Comparison of ENCODE assay signal across 8 cellular contexts in the genomic region with DNA sequence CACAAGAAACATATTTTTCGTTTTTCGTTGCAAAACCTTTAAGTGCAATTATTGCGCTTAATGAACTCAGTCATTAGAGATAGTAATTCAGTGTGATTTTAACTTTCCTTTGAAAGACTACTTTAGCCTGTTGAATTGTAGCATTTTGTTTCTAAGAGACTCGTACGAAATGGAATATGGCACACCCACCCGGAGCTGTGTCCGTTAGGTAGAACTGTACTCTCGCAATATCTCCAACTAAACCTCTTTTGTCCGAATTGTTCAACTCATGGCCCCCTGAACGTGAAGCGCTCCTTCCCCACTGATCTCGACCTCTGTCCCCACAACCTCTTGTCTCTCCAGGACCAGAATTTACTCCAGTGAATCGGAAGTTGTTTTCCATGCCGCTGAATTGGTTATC. TPM values are rescaled to one million over a fixed set of nuclear protein-coding genes. Genes with fewer than 3 reads are reported as not detected.
A peak's percentile ranks its signal among the peaks of the same experiment; 100 is the strongest.
DNase-seq lines count a peak whose midpoint lies in the region; ATAC-seq, FAIRE-seq and TF ChIP-seq lines count a peak whose summit lies in the region.

No MANE protein-coding gene starts in this region.

- peak overlapping the region; percentile 83 for H3K4me3 ChIP-seq in trophoblast cell (ENCODE audit: low read depth, low read length)

- H4K8ac ChIP-seq in trophoblast cell (ENCODE audit: low read depth, low read length): peak overlapping the region; percentile 92

- peak overlapping the region; percentile 90 for H4K91ac ChIP-seq in trophoblast cell (ENCODE audit: low read depth, low read length)

- no peak for TF ChIP-seq POLR2A in GM12891 (IDR thresholded peaks at IDR 0.05; ENCODE audit: low read depth, low read length)

- H3K14ac ChIP-seq in trophoblast cell (ENCODE audit: low read length): peak overlapping the region; percentile 97

- H3K27ac ChIP-seq in trophoblast cell (ENCODE audit: low read depth, low read length): peak overlapping the region; percentile 97

- no peak for ATAC-seq in activated naive CD8-positive, alpha-beta T cell treated with anti-CD3 and anti-CD28 coated beads, Interleukin-2, amount 10 ng/mL, durations not matched to agents 7 days and 5 days (ENCODE audit: low read depth)
- ATAC-seq in left cardiac atrium (peak; percentile 4 to 13), HG02973 (IDR thresholded peaks at IDR 0.05; ENCODE audit: unreplicated experiment) (no peak)

- POLR2A ChIA-PET in activated naive CD8-positive, alpha-beta T cell treated with anti-CD3 and anti-CD28 coated beads, Interleukin-2, amount 10 ng/mL, durations not matched to agents 7 days and 5 days (lab: Charles Lee): interaction anchor here (1.0 to 4.4 kb wide), 6 partner anchors 59 to 608 kb away, joined by 4 to 28 read pairs (median 8); a partner anchor contains a TSS

- peak; percentile 36 for DNase-seq in activated naive CD4-positive, alpha-beta T cell treated with anti-CD3 and anti-CD28 coated beads, Interleukin-2, amount 10 ng/mL, durations not matched to agents 7 days and 5 days
- no peak for DNase-seq in activated naive CD4-positive, alpha-beta T cell (lab: John Stamatoyannopoulos, UW)
- peak; percentile 26 for DNase-seq in NCI-H345 treated with DMSO at 0.1 percent for 48 hours (lab: John Stamatoyannopoulos, UW; ENCODE audit: unreplicated experiment)
- peak; percentile 35 for DNase-seq in activated naive CD8-positive, alpha-beta T cell treated with anti-CD3 and anti-CD28 coated beads, Interleukin-2, amount 10 ng/mL, durations not matched to agents 7 days and 5 days
- DNase-seq in left cardiac atrium: peak; percentile 24
- no peak for DNase-seq in trophoblast cell
- no peak for DNase-seq in GM12891 (ENCODE audit: insufficient read length, low spot score)

- H3K4me1 Mint-ChIP-seq in activated naive CD4-positive, alpha-beta T cell treated with anti-CD3 and anti-CD28 coated beads, Interleukin-2, amount 10 ng/mL, durations not matched to agents 7 days and 5 days: peaks cover 46% of the 10 kb centered on the region
- H3K4me1 Mint-ChIP-seq in activated naive CD8-positive, alpha-beta T cell treated with anti-CD3 and anti-CD28 coated beads, Interleukin-2, amount 10 ng/mL, durations not matched to agents 7 days and 5 days: peaks cover 26% of the 10 kb centered on the region

- CTCF ChIA-PET in activated naive CD4-positive, alpha-beta T cell treated with anti-CD3 and anti-CD28 coated beads, Interleukin-2, amount 10 ng/mL, durations not matched to agents 7 days and 5 days (lab: Charles Lee): interaction anchor here (0.8 to 2.5 kb wide), 3 partner anchors 8 to 129 kb away, joined by 3 to 8 read pairs (median 3); no protein-coding TSS in a partner anchor

- FAIRE-seq in GM12891 (lab: Jason Lieb, UNC): no peak

- peak overlapping the region; percentile 82 for H2BK120ac ChIP-seq in trophoblast cell (ENCODE audit: insufficient read depth, low read length, poor library complexity)

- H2BK12ac ChIP-seq in trophoblast cell (ENCODE audit: low read length): no peak overlapping the region

- H3K27me3 Mint-ChIP-seq in activated naive CD4-positive, alpha-beta T cell treated with anti-CD3 and anti-CD28 coated beads, Interleukin-2, amount 10 ng/mL, durations not matched to agents 7 days and 5 days: no peaks in the 10 kb centered on the region
- H3K27me3 Mint-ChIP-seq in activated naive CD8-positive, alpha-beta T cell treated with anti-CD3 and anti-CD28 coated beads, Interleukin-2, amount 10 ng/mL, durations not matched to agents 7 days and 5 days: no peaks in the 10 kb centered on the region

- WGBS in trophoblast cell (ENCODE audit: extremely low coverage, insufficient coverage, insufficient read length): no CpG with 5 or more reads among the region's 14 CpGs

- no peak overlapping the region for H3K23ac ChIP-seq in trophoblast cell (ENCODE audit: low read length)

- peak overlapping the region; percentile 89 for H2AFZ ChIP-seq in trophoblast cell (ENCODE audit: insufficient read depth, low read length, poor library complexity)

- H3K79me1 ChIP-seq in trophoblast cell (ENCODE audit: low read length): peaks cover 16% of the 10 kb centered on the region

- peaks cover 2 to 10% of the 10 kb centered on the region in 2 experiments for H3K4me1 ChIP-seq in trophoblast cell (ENCODE audit: control insufficient read depth in 1 of 2, insufficient read depth in 2 of 2, low read length in 2 of 2)

- no peaks in the 10 kb centered on the region for H3K9me3 ChIP-seq in trophoblast cell (ENCODE audit: insufficient read depth, low read depth, low read length)

- H3K27ac Mint-ChIP-seq in activated naive CD4-positive, alpha-beta T cell treated with anti-CD3 and anti-CD28 coated beads, Interleukin-2, amount 10 ng/mL, durations not matched to agents 7 days and 5 days: peak overlapping the region; percentile 96
- H3K27ac Mint-ChIP-seq in activated naive CD8-positive, alpha-beta T cell treated with anti-CD3 and anti-CD28 coated beads, Interleukin-2, amount 10 ng/mL, durations not matched to agents 7 days and 5 days: peak overlapping the region; percentile 94

- H4K12ac ChIP-seq in trophoblast cell (ENCODE audit: low read depth, low read length): peak overlapping the region; percentile 80

- H3K9ac ChIP-seq in trophoblast cell (ENCODE audit: low read length): peak overlapping the region; percentile 92

- peak overlapping the region; percentile 90 for H3K18ac ChIP-seq in trophoblast cell (ENCODE audit: low read length)

- peaks cover 14% of the 10 kb centered on the region for H3K36me3 Mint-ChIP-seq in activated naive CD4-positive, alpha-beta T cell treated with anti-CD3 and anti-CD28 coated beads, Interleukin-2, amount 10 ng/mL, durations not matched to agents 7 days and 5 days
- H3K36me3 Mint-ChIP-seq in activated naive CD8-positive, alpha-beta T cell treated with anti-CD3 and anti-CD28 coated beads, Interleukin-2, amount 10 ng/mL, durations not matched to agents 7 days and 5 days: peaks cover 9% of the 10 kb centered on the region

- no peaks in the 10 kb centered on the region for H3K27me3 ChIP-seq in trophoblast cell (ENCODE audit: insufficient read depth, low read length)

- intact Hi-C loops in left cardiac atrium (cut with DNase I): loop anchor here in 1 of 2 donors (5.0 to 10.0 kb wide), 2 partner anchors 155 to 908 kb away; a partner anchor contains a TSS

- H3K79me2 ChIP-seq in trophoblast cell (ENCODE audit: control insufficient read depth, insufficient read depth, low read length, poor library complexity): peaks cover 14% of the 10 kb centered on the region

- H3K4me3 Mint-ChIP-seq in activated naive CD4-positive, alpha-beta T cell treated with anti-CD3 and anti-CD28 coated beads, Interleukin-2, amount 10 ng/mL, durations not matched to agents 7 days and 5 days: peak overlapping the region; percentile 97
- peak overlapping the region; percentile 94 for H3K4me3 Mint-ChIP-seq in activated naive CD8-positive, alpha-beta T cell treated with anti-CD3 and anti-CD28 coated beads, Interleukin-2, amount 10 ng/mL, durations not matched to agents 7 days and 5 days

- no peaks in the 10 kb centered on the region for H3K9me3 Mint-ChIP-seq in activated naive CD4-positive, alpha-beta T cell treated with anti-CD3 and anti-CD28 coated beads, Interleukin-2, amount 10 ng/mL, durations not matched to agents 7 days and 5 days
- no peaks in the 10 kb centered on the region for H3K9me3 Mint-ChIP-seq in activated naive CD8-positive, alpha-beta T cell treated with anti-CD3 and anti-CD28 coated beads, Interleukin-2, amount 10 ng/mL, durations not matched to agents 7 days and 5 days

- peak overlapping the region; percentile 81 for H3K4ac ChIP-seq in trophoblast cell (ENCODE audit: low read depth, low read length)

- peaks cover 0 to 2% of the 10 kb centered on the region in 2 experiments for H3K36me3 ChIP-seq in trophoblast cell (ENCODE audit: control insufficient read depth in 1 of 2, insufficient read depth in 2 of 2, low read length in 2 of 2)

- peak overlapping the region; percentile 93 for H3K4me2 ChIP-seq in trophoblast cell (ENCODE audit: low read length)

- no peak overlapping the region for H2AK5ac ChIP-seq in trophoblast cell (ENCODE audit: low read length)

- peak overlapping the region; percentile 95 for H2BK5ac ChIP-seq in trophoblast cell (ENCODE audit: low read depth, low read length, poor library complexity)

TF ChIP-seq in GM12891, 5 proteins besides CTCF, POLR2A, EP300 and RAD21:
- TF ChIP-seq PAX5 (IDR thresholded peaks at IDR 0.05; ENCODE audit: insufficient read depth, low read length, severe bottlenecking) (no peak), TAF1 (IDR thresholded peaks at IDR 0.05; ENCODE audit: low read depth, low read length) (no peak), POLR2AphosphoS5 (IDR thresholded peaks at IDR 0.05; ENCODE audit: low read depth, low read length) (no peak), SPI1 (IDR thresholded peaks at IDR 0.05; ENCODE audit: low read depth, low read length) (no peak), POU2F2 (IDR thresholded peaks at IDR 0.05; ENCODE audit: low read depth, low read length) (no peak)

RNA-seq across cellular contexts. Expression of a gene that starts 0.8 kb away (rescaled TPM):
- 10 to 100 TPM; 34.4 to 35.5 TPM for total RNA-seq in activated naive CD8-positive, alpha-beta T cell treated with anti-CD3 and anti-CD28 coated beads, Interleukin-2, amount 10 ng/mL, durations not matched to agents 7 days and 5 days
- 10 to 100 TPM; 30.4 to 37.8 TPM for total RNA-seq in left cardiac atrium
- 49.0 and 51.7 TPM in 2 replicates for polyA plus RNA-seq in trophoblast cell (2013)
- polyA plus RNA-seq in GM12891 (2012; ENCODE audit: low read depth, missing spikeins): 14.2 TPM

Comparison
In these comparisons a context has a peak if more than half of its experiments do, and no peak if none do; other contexts are left out.
1. DNase-seq: peak in activated naive CD4-positive, alpha-beta T cell treated with anti-CD3 and anti-CD28 coated beads, Interleukin-2, amount 10 ng/mL, durations not matched to agents 7 days and 5 days (single experiment), NCI-H345 treated with DMSO at 0.1 percent for 48 hours (single experiment), activated naive CD8-positive, alpha-beta T cell treated with anti-CD3 and anti-CD28 coated beads, Interleukin-2, amount 10 ng/mL, durations not matched to agents 7 days and 5 days (single experiment) and left cardiac atrium (single experiment); none in activated naive CD4-positive, alpha-beta T cell (0 of 4), trophoblast cell (0 of 2) and GM12891 (single experiment).
2. ATAC-seq: peak in left cardiac atrium (2 of 2); none in activated naive CD8-positive, alpha-beta T cell treated with anti-CD3 and anti-CD28 coated beads, Interleukin-2, amount 10 ng/mL, durations not matched to agents 7 days and 5 days (single experiment) and HG02973 (single experiment).